Comparison of ENCODE assay signal across 34 cellular contexts in the genomic region with DNA sequence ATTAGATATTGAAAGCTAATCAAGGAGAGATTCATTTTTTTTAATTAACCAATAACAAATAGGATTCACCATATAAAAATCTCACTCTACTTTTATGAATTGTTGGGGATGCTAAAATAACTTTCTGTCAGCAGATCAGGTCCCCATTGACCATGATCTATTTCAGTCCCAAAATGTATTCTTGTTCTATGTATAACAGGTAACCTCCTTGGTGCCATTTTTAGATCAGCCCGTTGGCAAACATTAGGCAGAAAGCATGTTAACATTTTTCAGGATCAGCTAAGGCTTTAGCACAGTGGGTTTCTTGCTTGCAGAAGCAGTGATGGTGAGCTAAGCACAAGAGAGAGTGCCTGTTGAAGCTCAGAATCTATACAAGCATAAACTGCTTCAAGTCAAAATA. TPM values are rescaled to one million over a fixed set of nuclear protein-coding genes. Genes with fewer than 3 reads are reported as not detected.
"Had no signal": no experiment of that assay in that cellular context is flagged by ENCODE, and none has a peak within 500 bp of the region (broad histone marks: within the 10 kb centered on the region; RNA-seq: fewer than 3 reads in every experiment).

No MANE protein-coding gene starts in this region.

- H3K4me3 ChIP-seq: adrenal gland, ascending aorta, cardiac muscle cell had no signal

- H3K4me1 ChIP-seq: adrenal gland, ascending aorta had no signal

- H3K27ac ChIP-seq: adrenal gland, ascending aorta, cardiac muscle cell, VCaP had no signal

- H3K36me3 ChIP-seq: adrenal gland, ascending aorta, cardiac muscle cell had no signal

- ATAC-seq: activated CD8-positive, alpha-beta T cell treated with anti-CD3 and anti-CD28 coated beads for 36 hours; activated naive CD4-positive, alpha-beta T cell treated with anti-CD3 and anti-CD28 coated beads, Interleukin-2, amount 50 U/mL, for 72 hours; activated T-cell treated with anti-CD3 and anti-CD28 coated beads, Interleukin-2, amount 50 U/mL, for 4 hours; activated T-cell treated with anti-CD3 and anti-CD28 coated beads, Interleukin-2, amount 50 U/mL, for 72 hours; activated T-helper 17 cell treated with anti-CD3 and anti-CD28 coated beads, Interleukin-2, amount 50 U/mL, for 72 hours had no signal

- DNase-seq: activated B cell treated with CpG ODN at 0.5 μM for 24 hours; activated CD4-positive, alpha-beta memory T cell treated with anti-CD3 and anti-CD28 coated beads for 36 hours; activated CD4-positive, alpha-beta T cell treated with anti-CD3 and anti-CD28 coated beads for 4 hours; activated CD4-positive, alpha-beta T cell treated with anti-CD3 and anti-CD28 coated beads, Interleukin-2, amount 10 ng/mL, durations not matched to agents 24 days and 14 days; activated CD4-positive, alpha-beta T cell treated with anti-CD3 and anti-CD28 coated beads, Interleukin-2, amount 50 U/mL, for 1 hour; activated CD4-positive, alpha-beta T cell treated with anti-CD3 and anti-CD28 coated beads, Interleukin-2, amount 50 U/mL, for 4 hours; activated CD4-positive, CD25-positive, alpha-beta regulatory T cell treated with anti-CD3 and anti-CD28 coated beads, Interleukin-2, amount 50 U/mL, for 72 hours; activated CD8-positive, alpha-beta memory T cell treated with anti-CD3 and anti-CD28 coated beads, Interleukin-2, amount 50 U/mL, for 4 hours; activated CD8-positive, alpha-beta T cell treated with anti-CD3 and anti-CD28 coated beads for 36 hours; activated effector memory CD4-positive, alpha-beta T cell treated with anti-CD3 and anti-CD28 coated beads, Interleukin-2, amount 50 U/mL, for 16 hours; activated gamma-delta T cell treated with Interleukin-2 at 50 U/mL for 16 hours; activated naive CD4-positive, alpha-beta T cell; activated naive CD4-positive, alpha-beta T cell treated with anti-CD3 and anti-CD28 coated beads for 36 hours; activated naive CD4-positive, alpha-beta T cell treated with anti-CD3 and anti-CD28 coated beads, Interleukin-2, amount 50 U/mL, for 16 hours; activated naive CD8-positive, alpha-beta T cell treated with anti-CD3 and anti-CD28 coated beads for 36 hours; activated T-cell treated with anti-CD3 and anti-CD28 coated beads for 4 hours; activated T-cell treated with anti-CD3 and anti-CD28 coated beads, Interleukin-2, amount 50 U/mL, for 1 hour; activated T-cell treated with anti-CD3 and anti-CD28 coated beads, Interleukin-2, amount 50 U/mL, for 4 hours; activated T-cell treated with anti-CD3 and anti-CD28 coated beads, Interleukin-2, amount 50 U/mL, for 72 hours; adrenal gland; amniotic stem cell; anterior cingulate cortex; caudate nucleus; T-helper 1 cell; T-helper 2 cell; T-helper 9 cell had no signal

- H3K9me3 ChIP-seq: adrenal gland, ascending aorta had no signal

- H3K27me3 ChIP-seq: adrenal gland, ascending aorta, cardiac muscle cell had no signal

RNA-seq across cellular contexts. Expression of a gene that starts 40.8 kb away (rescaled TPM):
- total RNA-seq: activated B cell treated with CpG ODN at 0.5 μM for 24 hours; activated CD4-positive, alpha-beta memory T cell treated with anti-CD3 and anti-CD28 coated beads for 36 hours; activated CD4-positive, alpha-beta T cell treated with anti-CD3 and anti-CD28 coated beads, Interleukin-2, amount 10 ng/mL, durations not matched to agents 24 days and 14 days; activated CD8-positive, alpha-beta memory T cell treated with anti-CD3 and anti-CD28 coated beads for 36 hours; activated CD8-positive, alpha-beta T cell treated with anti-CD3 and anti-CD28 coated beads for 36 hours; activated naive CD4-positive, alpha-beta T cell treated with anti-CD3 and anti-CD28 coated beads for 36 hours; activated naive CD4-positive, alpha-beta T cell treated with anti-CD3 and anti-CD28 coated beads, Interleukin-2, amount 50 U/mL, for 72 hours; activated naive CD8-positive, alpha-beta T cell treated with anti-CD3 and anti-CD28 coated beads for 36 hours; activated T-cell treated with anti-CD3 and anti-CD28 coated beads, Interleukin-2, amount 50 U/mL, for 4 hours; activated T-cell treated with anti-CD3 and anti-CD28 coated beads, Interleukin-2, amount 50 U/mL, for 72 hours; activated T-helper 1 cell treated with anti-CD3 and anti-CD28 coated beads, Interleukin-12 subunit alpha, Interleukin-12 subunit beta, Interleukin-2, Interleukin-4 antibody, amounts not matched to agents 30 ng/mL and 10 ng/mL and 1 ng/mL, durations not matched to agents 14 hours and 24 hours and 36 hours; activated T-helper 17 cell treated with anti-CD3 and anti-CD28 coated beads, Interleukin-2, amount 50 U/mL, for 72 hours; adrenal gland; ascending aorta; bronchial epithelial cell; cardiac muscle cell had no signal
- polyA plus RNA-seq: adrenal gland, cardiac muscle cell had no signal

RNA-seq across cellular contexts. Expression of a gene that starts 43.6 kb away (rescaled TPM):
- total RNA-seq: activated B cell treated with CpG ODN at 0.5 μM for 24 hours; activated CD4-positive, alpha-beta memory T cell treated with anti-CD3 and anti-CD28 coated beads for 36 hours; activated CD4-positive, alpha-beta T cell treated with anti-CD3 and anti-CD28 coated beads, Interleukin-2, amount 10 ng/mL, durations not matched to agents 24 days and 14 days; activated CD8-positive, alpha-beta memory T cell treated with anti-CD3 and anti-CD28 coated beads for 36 hours; activated CD8-positive, alpha-beta T cell treated with anti-CD3 and anti-CD28 coated beads for 36 hours; activated naive CD4-positive, alpha-beta T cell treated with anti-CD3 and anti-CD28 coated beads for 36 hours; activated naive CD4-positive, alpha-beta T cell treated with anti-CD3 and anti-CD28 coated beads, Interleukin-2, amount 50 U/mL, for 72 hours; activated naive CD8-positive, alpha-beta T cell treated with anti-CD3 and anti-CD28 coated beads for 36 hours; activated T-cell treated with anti-CD3 and anti-CD28 coated beads, Interleukin-2, amount 50 U/mL, for 4 hours; activated T-cell treated with anti-CD3 and anti-CD28 coated beads, Interleukin-2, amount 50 U/mL, for 72 hours; activated T-helper 1 cell treated with anti-CD3 and anti-CD28 coated beads, Interleukin-12 subunit alpha, Interleukin-12 subunit beta, Interleukin-2, Interleukin-4 antibody, amounts not matched to agents 30 ng/mL and 10 ng/mL and 1 ng/mL, durations not matched to agents 14 hours and 24 hours and 36 hours; activated T-helper 17 cell treated with anti-CD3 and anti-CD28 coated beads, Interleukin-2, amount 50 U/mL, for 72 hours; bronchial epithelial cell had no signal
